ENCODE assay signal across 15 cellular contexts in genomic region chr5:74595143-74595915, GRCh38. TPM values are rescaled to one million over a fixed set of nuclear protein-coding genes. Genes with fewer than 3 reads are reported as not detected.
A peak's percentile ranks its signal among the peaks of the same experiment; 100 is the strongest.
DNase-seq lines count a peak whose midpoint lies in the region; ATAC-seq and TF ChIP-seq lines count a peak whose summit lies in the region.
"Had no signal": no experiment of that assay in that cellular context is flagged by ENCODE, and none has a peak within 500 bp of the region (broad histone marks: within the 10 kb centered on the region; RNA-seq: fewer than 3 reads in every experiment).

No MANE protein-coding gene starts in this region.

- CTCF ChIA-PET in Calu3 (lab: Charles Lee) = interaction anchor here (0.8 to 1.5 kb wide), 2 partner anchors 28 to 41 kb away, joined by 3 read pairs; no protein-coding TSS in a partner anchor

- BruUV-seq in Calu3 (replicated peaks; lab: Mats Ljungman, UMichigan) = no TSS peak

- no peaks in the 10 kb centered on the region for H3K9me3 ChIP-seq in fibroblast of lung (ENCODE audit: control insufficient read depth, insufficient read depth, low read depth, low read length)
- H3K9me3 ChIP-seq: BLaER1, gastroesophageal sphincter, thoracic aorta had no signal

- H4K20me1 ChIP-seq in fibroblast of lung (ENCODE audit: control insufficient read depth, extremely low read depth, insufficient read depth, low read length) = no peaks in the 10 kb centered on the region
- H4K20me1 ChIP-seq: BLaER1 had no signal

- peak overlapping the region; percentile 6 for H3K27ac ChIP-seq in fibroblast of lung (ENCODE audit: insufficient read depth, low read length)
- H3K27ac ChIP-seq: BLaER1, gastroesophageal sphincter, HL-60, thoracic aorta had no signal

- H2AFZ ChIP-seq in fibroblast of lung (ENCODE audit: low read length) = no peak overlapping the region

- no peak overlapping the region for H3K4me3 ChIP-seq in fibroblast of lung (replicated peaks in 1 of 4; ENCODE audit: control extremely low read depth in 1 of 4, insufficient read depth in 1 of 4, low read depth in 3 of 4, low read length in 4 of 4)
- H3K4me3 ChIP-seq: BLaER1, gastroesophageal sphincter, thoracic aorta had no signal

- H3K4me1 ChIP-seq in fibroblast of lung (ENCODE audit: control insufficient read depth, extremely low read depth, insufficient read depth, low read length) = peaks cover 3% of the 10 kb centered on the region
- H3K4me1 ChIP-seq: BLaER1, gastroesophageal sphincter had no signal

- H3K9me3 Mint-ChIP-seq in Calu3 (ENCODE audit: low read depth, unreplicated experiment) = peaks cover 2% of the 10 kb centered on the region
- no peaks in the 10 kb centered on the region for H3K9me3 Mint-ChIP-seq in mesothelial cell of epicardium
- H3K9me3 Mint-ChIP-seq: nephron progenitor cell had no signal

- H3K36me3 ChIP-seq in fibroblast of lung (ENCODE audit: control insufficient read depth, insufficient read depth, low read length) = no peaks in the 10 kb centered on the region
- H3K36me3 ChIP-seq: BLaER1, gastroesophageal sphincter, thoracic aorta had no signal

- H3K4me3 Mint-ChIP-seq in Calu3 (ENCODE audit: low read depth, unreplicated experiment) (peak overlapping the region; percentile 7), mesothelial cell of epicardium (no peak overlapping the region)
- H3K4me3 Mint-ChIP-seq: nephron progenitor cell had no signal

- H3K9ac ChIP-seq in fibroblast of lung (ENCODE audit: insufficient read depth, low read length) = no peak overlapping the region
- H3K9ac ChIP-seq: BLaER1 had no signal

- no peak for ATAC-seq in GM18907 (IDR thresholded peaks at IDR 0.05; ENCODE audit: unreplicated experiment)
- no peak for ATAC-seq in GM19455 (IDR thresholded peaks at IDR 0.05; ENCODE audit: unreplicated experiment)
- ATAC-seq: gastroesophageal sphincter had no signal

- no peak overlapping the region for H3K4me2 ChIP-seq in fibroblast of lung (ENCODE audit: extremely low read depth, insufficient read depth, low read length)
- H3K4me2 ChIP-seq: BLaER1 had no signal

- intact Hi-C loops in Calu3 (cut with micrococcal nuclease; ENCODE audit: unreplicated experiment) = loop anchor here (5.0 kb wide), 1 partner anchor 37 kb away; no protein-coding TSS in a partner anchor

- H3K27me3 Mint-ChIP-seq in Calu3 (ENCODE audit: unreplicated experiment) (no peaks in the 10 kb centered on the region), mesothelial cell of epicardium (ENCODE audit: low read depth) (no peaks in the 10 kb centered on the region)

- peaks cover 71% of the 10 kb centered on the region for H3K4me1 Mint-ChIP-seq in Calu3 (ENCODE audit: low read depth, unreplicated experiment)
- peaks cover 43% of the 10 kb centered on the region for H3K4me1 Mint-ChIP-seq in mesothelial cell of epicardium

- TF ChIP-seq CTCF in Calu3 (IDR thresholded peaks at IDR 0.05; ENCODE audit: unreplicated experiment) = no peak
- no peak for TF ChIP-seq CTCF in fibroblast of lung (conservative IDR thresholded peaks at IDR 0.05 in 1 of 2, IDR thresholded peaks at IDR 0.05 in 1 of 2; ENCODE audit: low read depth in 1 of 2, low read length in 2 of 2)
- no peak for TF ChIP-seq CTCF in mesothelial cell of epicardium (IDR thresholded peaks at IDR 0.05; ENCODE audit: unreplicated experiment)

- DNase-seq in Calu3 = peak; percentile 66
- peak; percentile 20 for DNase-seq in OCI-M1 (lab: John Stamatoyannopoulos, UW)
- DNase-seq in fibroblast of lung (ENCODE audit: low read depth in 2 of 2) = peak; percentile 52 to 97
- no peak for DNase-seq in mesothelial cell of epicardium (ENCODE audit: low spot score in 2 of 2, unreplicated experiment in 2 of 2)
- DNase-seq in UCSD-AML1 (lab: John Stamatoyannopoulos, UW; ENCODE audit: unreplicated experiment) = no peak
- DNase-seq in activated CD8-positive, alpha-beta memory T cell treated with anti-CD3 and anti-CD28 coated beads, Interleukin-2, amount 50 U/mL, for 48 hours = no peak
- DNase-seq: activated T-cell treated with anti-CD3 and anti-CD28 coated beads, Interleukin-2, amount 50 U/mL, for 1 hour; NCI-H2029 treated with DMSO at 0.1 percent for 48 hours; nephron progenitor cell had no signal

- H3K79me2 ChIP-seq in fibroblast of lung (ENCODE audit: control insufficient read depth, insufficient read depth, low read length) = no peaks in the 10 kb centered on the region

- H3K27me3 ChIP-seq in fibroblast of lung (ENCODE audit: control insufficient read depth, insufficient read depth, low read length) = no peaks in the 10 kb centered on the region
- H3K27me3 ChIP-seq: BLaER1, gastroesophageal sphincter had no signal

- peak overlapping the region; percentile 89 for H3K27ac Mint-ChIP-seq in Calu3 (ENCODE audit: unreplicated experiment)
- H3K27ac Mint-ChIP-seq in mesothelial cell of epicardium = peak overlapping the region; percentile 96
- H3K27ac Mint-ChIP-seq: nephron progenitor cell had no signal

- H3K36me3 Mint-ChIP-seq in Calu3 (ENCODE audit: insufficient read depth, unreplicated experiment) (peaks cover 7% of the 10 kb centered on the region), mesothelial cell of epicardium (no peaks in the 10 kb centered on the region)

RNA-seq across cellular contexts. Expression of gene ENC1, which starts 45.2 kb away (rescaled TPM):
- total RNA-seq in Calu3 (2022) = 91.6 and 100 TPM in 2 replicates
- total RNA-seq in fibroblast of lung = 15.4 and 21.8 TPM in 2 replicates
- polyA plus RNA-seq in fibroblast of lung = 3.5 and 15.6 TPM in 2 replicates
- 3.3 and 14.0 TPM in 2 replicates for polyA plus RNA-seq in fibroblast of lung (2012)
- 13.3 and 50.6 TPM in 2 replicates for polyA minus RNA-seq in fibroblast of lung (ENCODE audit: low replicate concordance)
- total RNA-seq in mesothelial cell of epicardium = 123 to 129 TPM (median 125 TPM) in 3 replicates

Comparison
In these comparisons a context has a peak if more than half of its experiments do, and no peak if none do; other contexts are left out.
1. DNase-seq: peak in Calu3 (single experiment), OCI-M1 (single experiment) and fibroblast of lung (2 of 2); none in mesothelial cell of epicardium (0 of 2), UCSD-AML1 (single experiment) and activated CD8-positive, alpha-beta memory T cell treated with anti-CD3 and anti-CD28 coated beads, Interleukin-2, amount 50 U/mL, for 48 hours (single experiment).